Comparison of ENCODE assay signal across 16 cellular contexts in the genomic region with DNA sequence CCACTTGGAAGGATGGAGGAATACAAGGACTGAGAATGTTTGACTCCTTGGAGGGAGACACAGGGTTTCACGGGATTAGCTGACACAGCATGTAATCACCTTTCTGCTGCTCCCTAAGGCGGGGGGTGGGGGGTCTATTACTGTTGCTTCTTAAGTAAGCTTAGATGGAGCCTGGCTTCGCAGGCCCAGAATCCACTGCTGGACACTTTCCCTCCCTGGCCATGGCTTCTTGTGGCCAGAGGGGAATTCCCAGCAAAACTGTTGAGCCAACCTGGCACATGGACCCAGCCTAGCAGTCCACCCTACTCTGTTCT. TPM values are rescaled to one million over a fixed set of nuclear protein-coding genes. Genes with fewer than 3 reads are reported as not detected.
DNase-seq lines count a peak whose midpoint lies in the region; ATAC-seq lines count a peak whose summit lies in the region.
"Had no signal": no experiment of that assay in that cellular context is flagged by ENCODE, and none has a peak within 500 bp of the region (broad histone marks: within the 10 kb centered on the region; RNA-seq: fewer than 3 reads in every experiment).

No MANE protein-coding gene starts in this region.

- no peak overlapping the region for H3K4me3 ChIP-seq in SJSA1
- peak overlapping the region; percentile 68 to 71 (median 70) for H3K4me3 ChIP-seq in skeletal muscle tissue (ENCODE audit: low read length in 3 of 3)

- H3K27ac ChIP-seq in SJSA1 (peak overlapping the region; percentile 17; the same call in 1 of the 2 replicates), skeletal muscle tissue (ENCODE audit: low read depth, low read length) (peak overlapping the region; percentile 87)

- H3K36me3 ChIP-seq in SJSA1, result no peaks in the 10 kb centered on the region
- H3K36me3 ChIP-seq in skeletal muscle tissue (ENCODE audit: control insufficient read depth in 3 of 3, insufficient read depth in 3 of 3, low read length in 3 of 3), result no peaks in the 10 kb centered on the region

- H3K9ac ChIP-seq in skeletal muscle tissue (ENCODE audit: low read depth in 1 of 3, low read length in 3 of 3), result peak overlapping the region in 2 of 3 donors; percentile 71 to 84

- H3K27me3 ChIP-seq in SJSA1 (replicated peaks) (no peaks in the 10 kb centered on the region), skeletal muscle tissue (ENCODE audit: control insufficient read depth in 3 of 3, insufficient read depth in 3 of 3, low read length in 3 of 3) (no peaks in the 10 kb centered on the region)

- no peaks in the 10 kb centered on the region for H3K9me3 ChIP-seq in SJSA1 (replicated peaks)
- peaks cover 0 to 2% (median 0%) of the 10 kb centered on the region in 3 donors for H3K9me3 ChIP-seq in skeletal muscle tissue (ENCODE audit: control insufficient read depth in 3 of 3, low read length in 3 of 3)

- H3K4me1 ChIP-seq in SJSA1 (replicated peaks) (peaks cover 51% of the 10 kb centered on the region), skeletal muscle tissue (ENCODE audit: control insufficient read depth in 3 of 3, insufficient read depth in 3 of 3, low read length in 3 of 3) (peaks cover 35 to 48% (median 46%) of the 10 kb centered on the region in 3 donors)

- DNase-seq in GM03348 (ENCODE audit: low spot score) (peak; percentile 54), SJSA1 (ENCODE audit: low read depth in 1 of 2, low spot score in 2 of 2) (peak in 1 of 2 experiments; percentile 35), iris pigment epithelial cell (ENCODE audit: low read depth) (peak; percentile 70), NCI-H2227 treated with DMSO at 0.1 percent for 48 hours (lab: John Stamatoyannopoulos, UW) (no peak), globus pallidus (ENCODE audit: low spot score) (no peak), NCI-H1417 treated with DMSO at 0.1 percent for 48 hours (lab: John Stamatoyannopoulos, UW) (no peak)
- DNase-seq: activated CD8-positive, alpha-beta T cell treated with anti-CD3 and anti-CD28 coated beads, Interleukin-2, amount 10 ng/mL, durations not matched to agents 7 days and 5 days; activated naive CD4-positive, alpha-beta T cell treated with Interleukin-2 at 50 U/mL for 16 hours; CD8-positive, alpha-beta memory T cell; central memory CD4-positive, alpha-beta T cell; erythroblast; islet precursor cell; naive thymus-derived CD8-positive, alpha-beta T cell; NCI-H2171 had no signal

- no peak for ATAC-seq in GM18907 (IDR thresholded peaks at IDR 0.05; ENCODE audit: unreplicated experiment)
- ATAC-seq: activated CD8-positive, alpha-beta T cell treated with anti-CD3 and anti-CD28 coated beads, Interleukin-2, amount 10 ng/mL, durations not matched to agents 7 days and 5 days; naive thymus-derived CD8-positive, alpha-beta T cell had no signal

RNA-seq across cellular contexts. Expression of a gene that starts 55.4 kb away (rescaled TPM):
- 51.6 and 81.2 TPM in 2 replicates for total RNA-seq in SJSA1 (2014; rRNA removed; shearing (Covaris generic))
- 62.1 TPM for total RNA-seq in skeletal muscle tissue

Comparison
In these comparisons a context has a peak if more than half of its experiments do, and no peak if none do; other contexts are left out.
1. DNase-seq: peak in GM03348 (single experiment) and iris pigment epithelial cell (single experiment); none in NCI-H2227 treated with DMSO at 0.1 percent for 48 hours (single experiment), globus pallidus (single experiment) and NCI-H1417 treated with DMSO at 0.1 percent for 48 hours (single experiment).